ENCODE assay signal across 20 cellular contexts in the genomic region with DNA sequence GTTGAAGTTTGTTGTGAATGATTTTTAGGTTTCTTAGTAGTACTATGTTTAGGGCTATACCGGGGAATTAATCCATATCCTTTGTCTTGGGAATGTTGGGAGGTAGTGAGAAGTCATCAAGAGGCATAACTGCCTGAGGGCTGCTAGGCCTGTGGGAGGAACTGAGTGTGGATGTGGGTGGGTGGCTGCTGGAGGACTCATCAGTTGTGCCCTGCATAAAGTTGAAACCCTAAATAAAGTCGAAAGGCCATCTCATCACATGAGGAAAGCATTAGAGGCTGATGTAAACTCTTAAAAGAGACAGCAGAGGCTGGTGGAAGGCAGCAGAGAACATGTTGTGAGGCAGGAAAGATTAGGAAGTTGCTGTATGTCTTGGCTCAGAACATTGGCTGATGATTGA.
"Had no signal": no experiment of that assay in that cellular context is flagged by ENCODE, and none has a peak within 500 bp of the region (broad histone marks: within the 10 kb centered on the region; RNA-seq: fewer than 3 reads in every experiment).

No MANE protein-coding gene starts in this region.

- H3K9me3 Mint-ChIP-seq: activated CD4-positive, alpha-beta memory T cell treated with anti-CD3 and anti-CD28 coated beads, Interleukin-2, amount 10 ng/mL, durations not matched to agents 7 days and 5 days; endodermal cell; stimulated activated memory B cell treated with anti-CD40 and anti-IgM and Interleukin-4, amounts not matched to agents 10 μg/mL and 1 μg/mL and 100 μg/mL, for 72 hours had no signal

- H3K36me3 ChIP-seq: pancreas, sigmoid colon, spleen had no signal

- H3K27ac Mint-ChIP-seq: activated CD4-positive, alpha-beta memory T cell treated with anti-CD3 and anti-CD28 coated beads, Interleukin-2, amount 10 ng/mL, durations not matched to agents 7 days and 5 days; activated CD4-positive, alpha-beta T cell treated with anti-CD3 and anti-CD28 coated beads for 36 hours; activated CD8-positive, alpha-beta memory T cell treated with anti-CD3 and anti-CD28 coated beads, Interleukin-2, amount 10 ng/mL, durations not matched to agents 7 days and 5 days; activated naive CD8-positive, alpha-beta T cell; endodermal cell; stimulated activated memory B cell treated with anti-CD40 and anti-IgM and Interleukin-4, amounts not matched to agents 10 μg/mL and 1 μg/mL and 100 μg/mL, for 72 hours; T-helper 2 cell treated with Interferon-gamma antibody and Interleukin-4, amounts not matched to agents 5 μg/mL and 100 μg/mL, for 36 hours; WTC11 had no signal

- H3K4me3 ChIP-seq: lung, pancreas, sigmoid colon, spleen had no signal

- ATAC-seq: activated CD4-positive, alpha-beta T cell treated with anti-CD3 and anti-CD28 coated beads for 36 hours; activated CD8-positive, alpha-beta memory T cell treated with anti-CD3 and anti-CD28 coated beads, Interleukin-2, amount 10 ng/mL, durations not matched to agents 7 days and 5 days; foreskin keratinocyte; left colon; pancreas; stimulated activated memory B cell treated with anti-CD40 and anti-IgM and Interleukin-4, amounts not matched to agents 10 μg/mL and 1 μg/mL and 100 μg/mL, for 72 hours; WTC11 had no signal

- FAIRE-seq: colon, pancreas, TTC549 had no signal

- H3K4me1 Mint-ChIP-seq: WTC11 had no signal

- H3K9me3 ChIP-seq: pancreas, sigmoid colon, spleen had no signal

- H3K4me3 Mint-ChIP-seq: activated CD4-positive, alpha-beta memory T cell treated with anti-CD3 and anti-CD28 coated beads, Interleukin-2, amount 10 ng/mL, durations not matched to agents 7 days and 5 days; activated CD4-positive, alpha-beta T cell treated with anti-CD3 and anti-CD28 coated beads for 36 hours; activated CD8-positive, alpha-beta memory T cell treated with anti-CD3 and anti-CD28 coated beads, Interleukin-2, amount 10 ng/mL, durations not matched to agents 7 days and 5 days; activated naive CD8-positive, alpha-beta T cell; endodermal cell; stimulated activated memory B cell treated with anti-CD40 and anti-IgM and Interleukin-4, amounts not matched to agents 10 μg/mL and 1 μg/mL and 100 μg/mL, for 72 hours; T-helper 2 cell treated with Interferon-gamma antibody and Interleukin-4, amounts not matched to agents 5 μg/mL and 100 μg/mL, for 36 hours; WTC11 had no signal

- DNase-seq: activated CD4-positive, alpha-beta memory T cell treated with anti-CD3 and anti-CD28 coated beads, Interleukin-2, amount 10 ng/mL, durations not matched to agents 7 days and 5 days; activated CD4-positive, alpha-beta T cell treated with anti-CD3 and anti-CD28 coated beads for 36 hours; activated CD8-positive, alpha-beta memory T cell treated with anti-CD3 and anti-CD28 coated beads, Interleukin-2, amount 10 ng/mL, durations not matched to agents 7 days and 5 days; endodermal cell; foreskin keratinocyte; hypothalamus; islet precursor cell; left colon; midbrain; pancreas; sigmoid colon; spleen; stimulated activated CD4-positive, alpha-beta T cell treated with anti-CD3 and anti-CD28 coated beads, Interleukin-4, amount 100 ng/mL, for 4 hours had no signal

- H3K27ac ChIP-seq: foreskin keratinocyte, pancreas, sigmoid colon, spleen had no signal

- H3K27me3 Mint-ChIP-seq: activated naive CD8-positive, alpha-beta T cell; stimulated activated memory B cell treated with anti-CD40 and anti-IgM and Interleukin-4, amounts not matched to agents 10 μg/mL and 1 μg/mL and 100 μg/mL, for 72 hours had no signal

- H3K27me3 ChIP-seq: pancreas, sigmoid colon, spleen had no signal

- H3K4me1 ChIP-seq: foreskin keratinocyte, sigmoid colon had no signal

- H3K36me3 Mint-ChIP-seq: activated CD8-positive, alpha-beta memory T cell treated with anti-CD3 and anti-CD28 coated beads, Interleukin-2, amount 10 ng/mL, durations not matched to agents 7 days and 5 days; activated naive CD8-positive, alpha-beta T cell; WTC11 had no signal
